8 cellular contexts compared by ENCODE assay signal in the genomic region with DNA sequence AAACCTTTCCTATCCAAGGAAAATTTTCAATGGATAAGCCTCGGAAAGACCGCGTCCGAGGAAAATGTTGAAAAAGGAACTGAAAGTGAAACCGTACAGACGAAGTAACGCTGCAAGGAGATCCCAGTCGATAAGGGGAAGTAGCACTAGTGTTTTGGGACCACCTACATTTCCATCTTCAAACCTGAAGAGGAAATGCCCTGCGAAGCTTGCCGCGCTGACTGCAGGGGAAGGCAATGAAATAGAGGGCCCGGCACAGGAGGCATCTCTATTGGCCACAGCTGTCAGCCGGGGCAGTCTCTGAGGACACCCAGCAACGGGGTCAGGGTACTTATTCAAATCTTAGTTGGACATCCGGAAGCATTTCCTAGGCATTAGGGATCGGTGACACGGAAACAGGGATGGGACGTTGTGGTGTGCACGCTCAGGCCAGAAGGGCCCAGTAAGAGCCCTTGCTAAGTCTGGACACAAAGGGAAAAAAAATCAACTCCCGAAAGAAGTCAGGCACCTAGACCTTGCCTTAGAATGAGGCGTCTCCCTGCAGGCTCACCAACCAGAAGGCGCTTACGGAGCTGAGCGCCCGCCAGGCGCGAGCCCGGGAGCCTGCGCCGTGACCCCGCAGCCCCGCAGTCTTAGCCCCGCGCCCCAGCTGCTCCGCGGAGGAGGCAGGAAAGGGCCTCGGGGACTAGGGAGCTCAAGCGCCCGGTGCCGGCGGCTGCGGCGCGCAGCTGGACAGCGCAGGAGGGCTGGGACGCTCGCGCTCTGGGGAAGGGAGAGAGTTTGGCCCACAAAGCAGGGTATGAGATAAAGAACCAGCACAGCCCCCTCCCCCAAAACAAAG. TPM values are rescaled to one million over a fixed set of nuclear protein-coding genes. Genes with fewer than 3 reads are reported as not detected.
DNase-seq lines count a peak whose midpoint lies in the region; TF ChIP-seq lines count a peak whose summit lies in the region.

No MANE protein-coding gene starts in this region.

- H3K79me2 ChIP-seq in SK-N-SH (ENCODE audit: insufficient read depth): peaks cover 22% of the 10 kb centered on the region

- H2AFZ ChIP-seq in SK-N-SH (ENCODE audit: low read depth): peak overlapping the region; percentile 80

- peaks cover 9% of the 10 kb centered on the region for H3K9me3 ChIP-seq in HAP-1
- H3K9me3 ChIP-seq in SK-N-SH: no peaks in the 10 kb centered on the region
- H3K9me3 ChIP-seq in left ventricle myocardium inferior (replicated peaks): no peaks in the 10 kb centered on the region

- peak; percentile 73 to 80 for DNase-seq in HAP-1 (ENCODE audit: low spot score in 2 of 2)
- DNase-seq in M059J (ENCODE audit: low read depth): peak; percentile 81
- peak; percentile 79 for DNase-seq in SK-N-SH
- peak in 40 of 56 donors; percentile 11 to 74 (median 46) for DNase-seq in amygdala (lab: John Stamatoyannopoulos, UW)
- peak; percentile 61 for DNase-seq in left ventricle myocardium inferior
- peak; percentile 34 to 91 (median 54) for DNase-seq in posterior cingulate gyrus
- DNase-seq in retina: no peak

- peak overlapping the region; percentile 76 for H3K9ac ChIP-seq in SK-N-SH

- no peaks in the 10 kb centered on the region for H3K9me2 ChIP-seq in SK-N-SH

- H3K27ac ChIP-seq in SK-N-SH (ENCODE audit: low read depth in 2 of 2, low read length in 1 of 2): peak overlapping the region; percentile 93 to 99
- peak overlapping the region; percentile 99 for H3K27ac ChIP-seq in left ventricle myocardium inferior (replicated peaks)

- TF ChIP-seq EP300 in SK-N-SH (IDR thresholded peaks at IDR 0.05; ENCODE audit: borderline replicate concordance in 1 of 2, low read depth in 1 of 2, low read length in 1 of 2): no peak

- WGBS in SK-N-SH (ENCODE audit: low lambda C conversion rate): 7% methylated on average over 34 of the region's 48 CpGs

- peaks cover 5% of the 10 kb centered on the region for H3F3A ChIP-seq in SK-N-SH (replicated peaks; ENCODE audit: insufficient read depth)

- TF ChIP-seq CTCF in SK-N-SH (IDR thresholded peaks at IDR 0.05): no peak
- no peak for TF ChIP-seq CTCF in left ventricle myocardium inferior (IDR thresholded peaks at IDR 0.05; ENCODE audit: borderline replicate concordance)

- peaks cover 30% of the 10 kb centered on the region for H3K36me3 ChIP-seq in HAP-1 (replicated peaks)
- peaks cover 16 to 26% of the 10 kb centered on the region in 2 experiments for H3K36me3 ChIP-seq in SK-N-SH (replicated peaks in 1 of 2; ENCODE audit: control insufficient read depth in 1 of 2, insufficient read depth in 2 of 2, low read length in 1 of 2)
- H3K36me3 ChIP-seq in left ventricle myocardium inferior: peaks cover 32% of the 10 kb centered on the region

- in situ Hi-C loops in HAP-1 (cut with MboI; ENCODE audit: low sequenced_read_pairs): no loop called here

- H4K20me1 ChIP-seq in SK-N-SH (ENCODE audit: insufficient read depth): no peaks in the 10 kb centered on the region

- peak overlapping the region; percentile 94 for H3K4me3 ChIP-seq in GM08714 (ENCODE audit: low read length)
- peak overlapping the region; percentile 65 for H3K4me3 ChIP-seq in HAP-1
- H3K4me3 ChIP-seq in SK-N-SH (ENCODE audit: low read depth in 2 of 2, low read length in 1 of 2): peak overlapping the region; percentile 69 to 75
- H3K4me3 ChIP-seq in left ventricle myocardium inferior: peak overlapping the region; percentile 93

- TF ChIP-seq RAD21 in SK-N-SH (IDR thresholded peaks at IDR 0.05; ENCODE audit: low read length): no peak

- H3K4me1 ChIP-seq in HAP-1 (peaks cover 9% of the 10 kb centered on the region), SK-N-SH (ENCODE audit: control insufficient read depth in 1 of 2, insufficient read depth in 2 of 2, low read depth in 1 of 2, low read length in 1 of 2) (peaks cover 0 to 7% of the 10 kb centered on the region in 2 experiments; a peak in 2 of 4 replicates), left ventricle myocardium inferior (peaks cover 38% of the 10 kb centered on the region)

- intact Hi-C loops in left ventricle myocardium inferior (cut with micrococcal nuclease) (no loop called here), posterior cingulate gyrus (cut with DNase I) (loop anchor here (5.0 kb wide), 3 partner anchors 52 to 87 kb away; a partner anchor contains a TSS)

- CTCF ChIA-PET in SK-N-SH (lab: Yijun Ruan, JAX): interaction anchor here (1.4 to 3.2 kb wide), 2 partner anchors 40 to 52 kb away, joined by 3 to 26 read pairs; no protein-coding TSS in a partner anchor

- peak overlapping the region; percentile 90 for H3K4me2 ChIP-seq in SK-N-SH

- POLR2A ChIA-PET in SK-N-SH (lab: Yijun Ruan, JAX): interaction anchor here (0.6 to 3.2 kb wide), 10 partner anchors 8 to 352 kb away, joined by 3 to 15 read pairs (median 4); a partner anchor contains a TSS

- no peaks in the 10 kb centered on the region for H3K27me3 ChIP-seq in HAP-1 (ENCODE audit: low read depth)
- no peaks in the 10 kb centered on the region for H3K27me3 ChIP-seq in SK-N-SH (ENCODE audit: insufficient read depth)
- no peaks in the 10 kb centered on the region for H3K27me3 ChIP-seq in left ventricle myocardium inferior (ENCODE audit: low read depth)

TF ChIP-seq in SK-N-SH, 30 proteins besides CTCF, POLR2A, EP300 and RAD21 (continues in another document):
- no peak for TF ChIP-seq NFIC (IDR thresholded peaks at IDR 0.05; ENCODE audit: borderline replicate concordance)
- TF ChIP-seq MEF2A (IDR thresholded peaks at IDR 0.05; ENCODE audit: borderline replicate concordance, low read depth): no peak
- TF ChIP-seq TEAD4 (IDR thresholded peaks at IDR 0.05; ENCODE audit: borderline replicate concordance, insufficient read depth): no peak
- no peak for TF ChIP-seq FOSL2 (IDR thresholded peaks at IDR 0.05; ENCODE audit: borderline replicate concordance, low read depth)
- no peak for TF ChIP-seq NRF1 (IDR thresholded peaks at IDR 0.05; ENCODE audit: low read depth, low read length)
- TF ChIP-seq GABPA (IDR thresholded peaks at IDR 0.05; ENCODE audit: low read depth): peak; percentile 56; the same call in 1 of the 2 replicates
- TF ChIP-seq, protein P1, sequence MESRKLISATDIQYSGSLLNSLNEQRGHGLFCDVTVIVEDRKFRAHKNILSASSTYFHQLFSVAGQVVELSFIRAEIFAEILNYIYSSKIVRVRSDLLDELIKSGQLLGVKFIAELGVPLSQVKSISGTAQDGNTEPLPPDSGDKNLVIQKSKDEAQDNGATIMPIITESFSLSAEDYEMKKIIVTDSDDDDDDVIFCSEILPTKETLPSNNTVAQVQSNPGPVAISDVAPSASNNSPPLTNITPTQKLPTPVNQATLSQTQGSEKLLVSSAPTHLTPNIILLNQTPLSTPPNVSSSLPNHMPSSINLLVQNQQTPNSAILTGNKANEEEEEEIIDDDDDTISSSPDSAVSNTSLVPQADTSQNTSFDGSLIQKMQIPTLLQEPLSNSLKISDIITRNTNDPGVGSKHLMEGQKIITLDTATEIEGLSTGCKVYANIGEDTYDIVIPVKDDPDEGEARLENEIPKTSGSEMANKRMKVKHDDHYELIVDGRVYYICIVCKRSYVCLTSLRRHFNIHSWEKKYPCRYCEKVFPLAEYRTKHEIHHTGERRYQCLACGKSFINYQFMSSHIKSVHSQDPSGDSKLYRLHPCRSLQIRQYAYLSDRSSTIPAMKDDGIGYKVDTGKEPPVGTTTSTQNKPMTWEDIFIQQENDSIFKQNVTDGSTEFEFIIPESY (IDR thresholded peaks at IDR 0.05; ENCODE audit: borderline replicate concordance, low read depth): no peak
- TF ChIP-seq SIN3A (IDR thresholded peaks at IDR 0.05; ENCODE audit: borderline replicate concordance, low read depth, low read length): peak; percentile 75
- no peak for TF ChIP-seq TCF12 (IDR thresholded peaks at IDR 0.05)
- no peak for TF ChIP-seq SMC3 (IDR thresholded peaks at IDR 0.05; ENCODE audit: low read depth, low read length)
- TF ChIP-seq JUND (IDR thresholded peaks at IDR 0.05): no peak
- peak; percentile 66 for TF ChIP-seq MXI1 (IDR thresholded peaks at IDR 0.05; ENCODE audit: low read depth, low read length)
- TF ChIP-seq TAF1 (IDR thresholded peaks at IDR 0.05; ENCODE audit: borderline replicate concordance, low read depth, low read length): no peak
- no peak for TF ChIP-seq EZH2phosphoT487 (IDR thresholded peaks at IDR 0.05; ENCODE audit: borderline replicate concordance, low read depth)
- no peak for TF ChIP-seq CHD2 (IDR thresholded peaks at IDR 0.05; ENCODE audit: low read length, partially characterized antibody)

RNA-seq across cellular contexts. Expression of a gene that starts 0.6 kb away (rescaled TPM):
- total RNA-seq in M059J (2014; rRNA removed; shearing (Covaris generic)): 82.7 and 89.0 TPM in 2 replicates
- polyA plus RNA-seq in SK-N-SH (2012; rRNA removed): 43.1 and 61.9 TPM in 2 replicates
- polyA plus RNA-seq in SK-N-SH (2012; cell fraction: cytosol; rRNA removed): 14.6 and 22.6 TPM in 2 replicates
- 204 and 232 TPM in 2 replicates for polyA plus RNA-seq in SK-N-SH (2012; cell fraction: nucleus; rRNA removed)
- 31.7 TPM for total RNA-seq in left ventricle myocardium inferior

RNA-seq across cellular contexts. Expression of a gene that starts 6.4 kb away (rescaled TPM):
- 0.27 and 0.44 TPM in 2 replicates for total RNA-seq in M059J (2014; rRNA removed; shearing (Covaris generic))
- 80.7 and 93.9 TPM in 2 replicates for polyA plus RNA-seq in SK-N-SH (2012; rRNA removed)
- 92.0 and 96.5 TPM in 2 replicates for polyA plus RNA-seq in SK-N-SH (2012; cell fraction: cytosol; rRNA removed)
- 45.2 and 63.8 TPM in 2 replicates for polyA plus RNA-seq in SK-N-SH (2012; cell fraction: nucleus; rRNA removed)
- 13.4 TPM for total RNA-seq in left ventricle myocardium inferior

RNA-seq across cellular contexts. Expression of a gene that starts 24.2 kb away (rescaled TPM):
- total RNA-seq in M059J (2014; rRNA removed; shearing (Covaris generic)): 46.8 and 90.8 TPM in 2 replicates
- 9.0 and 13.7 TPM in 2 replicates for polyA plus RNA-seq in SK-N-SH (2012; rRNA removed)
- polyA plus RNA-seq in SK-N-SH (2012; cell fraction: cytosol; rRNA removed): 5.7 and 8.6 TPM in 2 replicates
- 19.4 and 35.1 TPM in 2 replicates for polyA plus RNA-seq in SK-N-SH (2012; cell fraction: nucleus; rRNA removed)
- 8.3 TPM for total RNA-seq in left ventricle myocardium inferior

RNA-seq across cellular contexts. Expression of a gene that starts 24.6 kb away (rescaled TPM):
- 0.12 TPM in 1 of 2 replicates, not detected in the other for total RNA-seq in M059J (2014; rRNA removed; shearing (Covaris generic))
- polyA plus RNA-seq in SK-N-SH (2012; rRNA removed): 0.05 TPM in 1 of 2 replicates, not detected in the other
- 0.04 TPM in 2 replicates for polyA plus RNA-seq in SK-N-SH (2012; cell fraction: cytosol; rRNA removed)
- polyA plus RNA-seq in SK-N-SH (2012; cell fraction: nucleus; rRNA removed): 0.15 and 0.25 TPM in 2 replicates
- total RNA-seq in left ventricle myocardium inferior: 2.4 TPM

RNA-seq across cellular contexts. Expression of a gene that starts 44.2 kb away (rescaled TPM):
- not detected in 2 replicates for total RNA-seq in M059J (2014; rRNA removed; shearing (Covaris generic))
- 0.59 and 1.9 TPM in 2 replicates for polyA plus RNA-seq in SK-N-SH (2012; rRNA removed)
- 1.0 and 1.2 TPM in 2 replicates for polyA plus RNA-seq in SK-N-SH (2012; cell fraction: cytosol; rRNA removed)
- 0.39 and 0.99 TPM in 2 replicates for polyA plus RNA-seq in SK-N-SH (2012; cell fraction: nucleus; rRNA removed)
- not detected for total RNA-seq in left ventricle myocardium inferior
